ENCODE assay signal across 1 cellular context in genomic region chr2:177291701-177292100, GRCh38.
TF ChIP-seq lines count a peak whose summit lies in the region.

No MANE protein-coding gene starts in this region.

TF ChIP-seq in IMR-90, 13 proteins besides CTCF, POLR2A, EP300 and RAD21:
- TF ChIP-seq USF2 (IDR thresholded peaks at IDR 0.05; ENCODE audit: low read depth, low read length) (no peak), FOS (IDR thresholded peaks at IDR 0.05; ENCODE audit: low read depth, low read length) (no peak)
